Comparison of ENCODE assay signal across 8 cellular contexts in the genomic region with DNA sequence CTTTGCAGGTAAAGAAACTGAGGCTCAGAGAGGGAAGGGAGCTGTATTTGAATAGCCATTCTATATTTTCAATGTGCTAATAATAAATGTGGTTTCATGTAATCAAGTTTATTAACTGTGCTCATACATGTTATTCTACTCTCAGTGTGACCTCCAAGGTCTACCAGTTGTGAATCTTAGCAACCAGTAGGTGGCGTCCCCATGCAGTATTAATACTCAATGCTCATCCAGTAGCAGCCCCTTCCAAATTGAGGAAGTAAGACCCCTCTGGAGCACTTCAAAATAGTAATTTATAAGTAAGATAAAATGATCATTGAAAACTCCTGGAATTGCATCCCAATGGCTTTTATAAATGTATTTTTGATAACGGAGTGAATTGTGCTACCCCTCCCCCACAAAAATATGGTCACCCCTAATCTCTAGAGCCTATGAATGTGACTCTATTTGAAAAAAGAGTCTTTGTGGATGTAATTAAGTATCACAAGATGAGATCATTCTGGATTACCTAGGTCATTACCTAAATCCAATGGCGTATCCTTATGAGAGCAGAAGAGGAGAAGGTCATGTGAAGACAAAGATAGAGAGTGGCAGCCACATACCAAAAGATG. TPM values are rescaled to one million over a fixed set of nuclear protein-coding genes. Genes with fewer than 3 reads are reported as not detected.
A peak's percentile ranks its signal among the peaks of the same experiment; 100 is the strongest.
DNase-seq lines count a peak whose midpoint lies in the region; ATAC-seq and TF ChIP-seq lines count a peak whose summit lies in the region.

No MANE protein-coding gene starts in this region.

- H3K36me3 Mint-ChIP-seq in CD4-positive, alpha-beta T cell (ENCODE audit: low read depth): peaks cover 10% of the 10 kb centered on the region

- ATAC-seq in CD4-positive, alpha-beta T cell (ENCODE audit: poor library complexity): peak; percentile 69
- peak; percentile 86 for ATAC-seq in GM18861 (IDR thresholded peaks at IDR 0.05; ENCODE audit: unreplicated experiment)
- ATAC-seq in HG03025 (IDR thresholded peaks at IDR 0.05; ENCODE audit: low FRiP score, unreplicated experiment): peak; percentile 75
- peak in 1 of 2 donors; percentile 75 for ATAC-seq in upper lobe of left lung (ENCODE audit: low FRiP score in 2 of 2)
- ATAC-seq in omental fat pad (ENCODE audit: low FRiP score): no peak

- peak; percentile 71 for TF ChIP-seq CTCF in CD4-positive, alpha-beta T cell (IDR thresholded peaks at IDR 0.05)
- peak; percentile 22 to 64 (median 52) for TF ChIP-seq CTCF in upper lobe of left lung (IDR thresholded peaks at IDR 0.05)
- no peak for TF ChIP-seq CTCF in omental fat pad (IDR thresholded peaks at IDR 0.05)

- peaks cover 43% of the 10 kb centered on the region for H3K4me1 Mint-ChIP-seq in CD4-positive, alpha-beta T cell (ENCODE audit: low read depth)

- no peaks in the 10 kb centered on the region for H3K27me3 ChIP-seq in CD4-positive, alpha-beta T cell (ENCODE audit: control insufficient read depth, insufficient read depth, low read length)
- H3K27me3 ChIP-seq in adipocyte (replicated peaks; ENCODE audit: control insufficient read depth, insufficient read depth, low read length): no peaks in the 10 kb centered on the region
- H3K27me3 ChIP-seq in upper lobe of left lung: no peaks in the 10 kb centered on the region

- H3K4me3 ChIP-seq in adipocyte (ENCODE audit: low read length) (no peak overlapping the region), upper lobe of left lung (no peak overlapping the region)

- peak in 2 of 10 experiments; percentile 17 to 22 for DNase-seq in CD4-positive, alpha-beta T cell
- DNase-seq in NCI-H526 treated with DMSO at 0.1 percent for 48 hours (lab: John Stamatoyannopoulos, UW): peak; percentile 5
- DNase-seq in adipocyte (ENCODE audit: low read depth): peak; percentile 56
- peak; percentile 34 for DNase-seq in kidney glomerular epithelial cell (lab: John Stamatoyannopoulos, UW)
- no peak for DNase-seq in upper lobe of left lung
- no peak for DNase-seq in omental fat pad (ENCODE audit: low spot score)

- no peaks in the 10 kb centered on the region for H3K36me3 ChIP-seq in adipocyte (ENCODE audit: control insufficient read depth, insufficient read depth, low read length, severe bottlenecking)
- H3K36me3 ChIP-seq in upper lobe of left lung: no peaks in the 10 kb centered on the region

- no peak overlapping the region for H3K4me3 Mint-ChIP-seq in CD4-positive, alpha-beta T cell

- TF ChIP-seq POLR2A in upper lobe of left lung (IDR thresholded peaks at IDR 0.05): no peak

- H3K4me1 ChIP-seq in adipocyte (ENCODE audit: control insufficient read depth, insufficient read depth, low read length) (no peaks in the 10 kb centered on the region), upper lobe of left lung (no peaks in the 10 kb centered on the region)

- intact Hi-C loops in CD4-positive, alpha-beta T cell (cut with DNase I, micrococcal nuclease): loop anchor here (2.0 kb wide), 2 partner anchors 186 to 188 kb away; no protein-coding TSS in a partner anchor

- no peak overlapping the region for H3K27ac Mint-ChIP-seq in CD4-positive, alpha-beta T cell

- POLR2A ChIA-PET in CD4-positive, alpha-beta T cell (lab: Charles Lee): interaction anchor here (3.0 kb wide), 1 partner anchor 20 kb away, joined by 37 read pairs; a partner anchor contains a TSS

- no peaks in the 10 kb centered on the region for H3K9me3 Mint-ChIP-seq in CD4-positive, alpha-beta T cell

- H3K27ac ChIP-seq in CD4-positive, alpha-beta T cell (ENCODE audit: low read depth, low read length): no peak overlapping the region
- H3K27ac ChIP-seq in upper lobe of left lung: no peak overlapping the region

- CTCF ChIA-PET in CD4-positive, alpha-beta T cell (lab: Charles Lee): no interaction called here

- 64 to 71% methylated on average over 3 of the region's 3 CpGs for WGBS in upper lobe of left lung, 2 donors

- no peaks in the 10 kb centered on the region for H3K27me3 Mint-ChIP-seq in CD4-positive, alpha-beta T cell

- no peaks in the 10 kb centered on the region for H3K9me3 ChIP-seq in CD4-positive, alpha-beta T cell (ENCODE audit: control insufficient read depth, low read length)
- H3K9me3 ChIP-seq in adipocyte (ENCODE audit: control insufficient read depth, low read length): no peaks in the 10 kb centered on the region
- no peaks in the 10 kb centered on the region for H3K9me3 ChIP-seq in upper lobe of left lung

- H3K9ac ChIP-seq in adipocyte (ENCODE audit: low read length): no peak overlapping the region

- no peak for TF ChIP-seq EP300 in upper lobe of left lung (IDR thresholded peaks at IDR 0.05)

RNA-seq across cellular contexts. Expression of a gene that starts 20.4 kb away (rescaled TPM):
- total RNA-seq in CD4-positive, alpha-beta T cell: 10 to 100 TPM; 18.5 to 18.7 TPM
- total RNA-seq in upper lobe of left lung: 10 to 100 TPM in 3 of 6 donors, 1 to 10 TPM in 3; 4.9 to 19.3 (median 8.9) TPM
- total RNA-seq in omental fat pad: 1 to 10 TPM; 4.7 to 7.7 (median 6.8) TPM

RNA-seq across cellular contexts. Expression of a gene that starts 53.2 kb away (rescaled TPM):
- 1 to 10 TPM; 7.0 to 7.2 TPM for total RNA-seq in CD4-positive, alpha-beta T cell
- total RNA-seq in upper lobe of left lung (10 to 100 TPM; 17.7 to 54.8 (median 23.7) TPM), omental fat pad (10 to 100 TPM in 3 of 4 donors, 1 to 10 TPM in 1; 8.0 to 16.6 (median 15.0) TPM)

Comparison
In these comparisons a context has a peak if more than half of its experiments do, and no peak if none do; other contexts are left out.
1. DNase-seq: peak in NCI-H526 treated with DMSO at 0.1 percent for 48 hours (single experiment), adipocyte (single experiment) and kidney glomerular epithelial cell (single experiment); none in upper lobe of left lung (0 of 2) and omental fat pad (single experiment).
2. CTCF ChIP-seq: peak in CD4-positive, alpha-beta T cell (single experiment) and upper lobe of left lung (6 of 6); none in omental fat pad (0 of 3).